In the genomic region with DNA sequence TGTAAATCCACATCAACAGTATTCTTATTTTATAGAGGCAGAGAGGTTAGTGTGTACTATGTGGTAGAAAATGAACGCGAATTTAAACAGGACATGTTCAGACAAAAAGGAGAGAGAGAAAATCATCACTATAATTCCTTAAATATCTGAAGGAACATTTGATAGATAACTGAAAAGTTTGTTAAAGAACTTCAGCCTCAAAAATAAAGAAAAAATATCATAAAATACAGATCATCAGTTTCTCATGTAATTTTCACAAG, we compare ENCODE assay signal across 13 cellular contexts.
"Had no signal": no experiment of that assay in that cellular context is flagged by ENCODE, and none has a peak within 500 bp of the region (broad histone marks: within the 10 kb centered on the region; RNA-seq: fewer than 3 reads in every experiment).

No MANE protein-coding gene starts in this region.

- ATAC-seq: activated T-helper 17 cell treated with anti-CD3 and anti-CD28 coated beads, Interleukin-2, amount 50 U/mL, for 72 hours; stimulated activated naive CD8-positive, alpha-beta T cell treated with anti-CD3 and anti-CD28 coated beads, Interleukin-15, Interleukin-2, amounts not matched to agents 100 U/mL and 50 U/mL, for 24 hours; T-cell had no signal

- H3K27ac ChIP-seq: left ventricle myocardium inferior, skin epidermis, upper lobe of left lung had no signal

- H3K4me3 ChIP-seq: left ventricle myocardium inferior, skin epidermis, upper lobe of left lung had no signal

- H3K9me3 ChIP-seq: left ventricle myocardium inferior, upper lobe of left lung had no signal

- H3K36me3 ChIP-seq: left ventricle myocardium inferior, upper lobe of left lung had no signal

- DNase-seq: activated CD4-positive, alpha-beta T cell treated with anti-CD3 and anti-CD28 coated beads, Interleukin-2, amount 50 U/mL, for 4 hours; activated CD4-positive, CD25-positive, alpha-beta regulatory T cell treated with anti-CD3 and anti-CD28 coated beads, Interleukin-2, amount 50 U/mL, for 72 hours; activated naive CD4-positive, alpha-beta T cell treated with anti-CD3 and anti-CD28 coated beads, Interleukin-2, amount 10 ng/mL, durations not matched to agents 7 days and 5 days; erythroblast; hippocampal formation; left ventricle myocardium inferior; occipital lobe; stimulated activated naive CD8-positive, alpha-beta T cell treated with anti-CD3 and anti-CD28 coated beads, Interleukin-15, Interleukin-2, amounts not matched to agents 100 U/mL and 50 U/mL, for 24 hours; T-cell; T1000; upper lobe of left lung had no signal

- H3K27me3 ChIP-seq: upper lobe of left lung had no signal
